In genomic region chr20:16740365-16741072, GRCh38 we compare ENCODE assay signal across 3 cellular contexts.
TF ChIP-seq lines count a peak whose summit lies in the region.

No MANE protein-coding gene starts in this region.

TF ChIP-seq in A549, 52 proteins besides CTCF, POLR2A, EP300 and RAD21:
- TF ChIP-seq MAFK (IDR thresholded peaks at IDR 0.05; ENCODE audit: partially characterized antibody) = peak; percentile 88
- no peak for TF ChIP-seq NPAS2 (CRISPR knock-in tag; IDR thresholded peaks at IDR 0.05; ENCODE audit: borderline replicate concordance)
TF ChIP-seq in A549: peak in this region for 1.

TF ChIP-seq in HCT116, 20 proteins besides CTCF, POLR2A, EP300 and RAD21:
- TF ChIP-seq REST (IDR thresholded peaks at IDR 0.05; ENCODE audit: low read depth) (no peak), JUND (IDR thresholded peaks at IDR 0.05) (no peak), ATF3 (IDR thresholded peaks at IDR 0.05) (no peak), ZNF274 (IDR thresholded peaks at IDR 0.05; ENCODE audit: low read depth, low read length) (no peak), FOSL1 (IDR thresholded peaks at IDR 0.05; ENCODE audit: low read depth) (no peak), ZFX (IDR thresholded peaks at IDR 0.05) (no peak), EGR1 (IDR thresholded peaks at IDR 0.05; ENCODE audit: low read depth) (no peak), YY1 (IDR thresholded peaks at IDR 0.05; ENCODE audit: extremely low read depth, insufficient replicate concordance, low read depth, low read length) (no peak), SRF (IDR thresholded peaks at IDR 0.05; ENCODE audit: low read depth) (no peak), EZH2phosphoT487 (IDR thresholded peaks at IDR 0.05; ENCODE audit: borderline replicate concordance) (no peak), EZH2 (IDR thresholded peaks at IDR 0.05) (no peak), TCF7L2 (IDR thresholded peaks at IDR 0.05; ENCODE audit: borderline replicate concordance, extremely low read depth, insufficient read depth, insufficient read length) (no peak), CBX3 (IDR thresholded peaks at IDR 0.05; ENCODE audit: low read depth) (no peak), POLR2AphosphoS5 (IDR thresholded peaks at IDR 0.05; ENCODE audit: low read depth, low read length) (no peak), SIN3A (IDR thresholded peaks at IDR 0.05; ENCODE audit: low read depth) (no peak), CEBPB (IDR thresholded peaks at IDR 0.05; ENCODE audit: low read depth) (no peak)

TF ChIP-seq in endothelial cell of umbilical vein, 7 proteins besides CTCF, POLR2A, EP300 and RAD21:
- TF ChIP-seq JUN (IDR thresholded peaks at IDR 0.05; ENCODE audit: borderline replicate concordance, insufficient read depth, insufficient read length, low read depth) = no peak
- no peak for TF ChIP-seq POLR2AphosphoS5 (IDR thresholded peaks at IDR 0.05; ENCODE audit: insufficient read depth, low read depth, low read length)
- no peak for TF ChIP-seq GATA2 (IDR thresholded peaks at IDR 0.05; ENCODE audit: insufficient read depth, insufficient read length, low read depth, low read length)
- TF ChIP-seq MAX (IDR thresholded peaks at IDR 0.05; ENCODE audit: insufficient read depth, insufficient read length) = no peak
- no peak for TF ChIP-seq FOS (IDR thresholded peaks at IDR 0.05; ENCODE audit: borderline replicate concordance, insufficient read depth, low read length)
- no peak for TF ChIP-seq EZH2 (IDR thresholded peaks at IDR 0.05; ENCODE audit: borderline replicate concordance, low read depth, low read length, severe bottlenecking)
- no peak for TF ChIP-seq MYC (IDR thresholded peaks at IDR 0.05; ENCODE audit: low read depth, low read length)
